1 cellular context compared by ENCODE assay signal in genomic region chr4:152735302-152735917, GRCh38.
TF ChIP-seq lines count a peak whose summit lies in the region.

No MANE protein-coding gene starts in this region.

TF ChIP-seq in GM23338, 12 proteins besides CTCF, POLR2A, EP300 and RAD21 (continued from another document):
- TF ChIP-seq ZNF462 (CRISPR knock-in tag; IDR thresholded peaks at IDR 0.05): no peak
